Comparison of ENCODE assay signal across 1 cellular context in the genomic region with DNA sequence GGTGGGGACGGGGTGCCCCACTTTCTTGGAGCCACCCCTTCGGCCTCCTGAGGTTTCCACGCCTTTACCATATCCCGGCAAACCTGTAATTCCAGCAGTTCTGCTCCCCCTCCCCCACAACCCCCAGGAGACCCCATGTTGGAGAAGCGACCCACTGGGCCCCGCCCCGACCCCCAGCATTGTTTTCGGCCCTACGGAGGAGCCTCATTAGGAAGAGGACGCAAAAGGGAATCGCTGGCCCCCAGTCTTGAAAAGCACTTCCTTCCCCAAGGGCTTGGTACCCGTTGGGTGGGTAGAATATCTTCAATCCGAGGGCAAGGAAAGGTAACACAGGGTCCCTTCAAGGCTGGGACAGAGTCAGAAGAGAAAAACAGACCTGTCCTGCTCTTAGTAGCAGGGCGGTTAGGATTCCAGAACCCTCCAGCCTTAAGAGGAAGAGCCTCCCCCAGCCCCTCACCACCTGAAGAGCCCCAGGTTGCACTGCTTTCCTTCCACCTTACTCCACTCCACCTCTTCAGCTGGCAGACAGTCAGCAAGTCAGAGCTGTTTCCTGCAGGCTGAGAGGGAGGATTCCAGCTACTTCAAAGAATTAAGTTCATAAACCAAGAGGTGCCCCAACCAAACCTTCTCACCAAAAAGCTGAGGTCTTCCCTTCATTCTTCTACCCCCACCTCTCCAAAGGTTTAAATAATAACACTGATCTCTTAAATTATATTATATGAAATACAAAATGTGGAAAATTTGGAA.
TF ChIP-seq lines count a peak whose summit lies in the region.

No MANE protein-coding gene starts in this region.

TF ChIP-seq in H1, 55 proteins besides CTCF, POLR2A, EP300 and RAD21:
- peak; percentile 62 for TF ChIP-seq ASH2L (IDR thresholded peaks at IDR 0.05; ENCODE audit: low read length)
- no peak for TF ChIP-seq NANOG (IDR thresholded peaks at IDR 0.05; ENCODE audit: insufficient read depth, low read depth, low read length, poor library complexity, severe bottlenecking)
